In genomic region chr15:77036537-77037474, GRCh38 we compare ENCODE assay signal across 11 cellular contexts. TPM values are rescaled to one million over a fixed set of nuclear protein-coding genes. Genes with fewer than 3 reads are reported as not detected.
DNase-seq lines count a peak whose midpoint lies in the region; ATAC-seq, FAIRE-seq and TF ChIP-seq lines count a peak whose summit lies in the region.
"Had no signal": no experiment of that assay in that cellular context is flagged by ENCODE, and none has a peak within 500 bp of the region (broad histone marks: within the 10 kb centered on the region; RNA-seq: fewer than 3 reads in every experiment).

No MANE protein-coding gene starts in this region.

- H3K4me1 ChIP-seq in kidney (ENCODE audit: control insufficient read depth in 1 of 2, insufficient read depth in 1 of 2, low read depth in 1 of 2, low read length in 2 of 2) (no peaks in the 10 kb centered on the region), mammary epithelial cell (ENCODE audit: insufficient read depth, low read length) (no peaks in the 10 kb centered on the region)

- FAIRE-seq in kidney (lab: Jason Lieb, UNC) = no peak

- H3K4me3 Mint-ChIP-seq in activated CD8-positive, alpha-beta T cell treated with anti-CD3 and anti-CD28 coated beads for 36 hours = peak overlapping the region; percentile 19
- H3K4me3 Mint-ChIP-seq in stimulated activated memory B cell treated with anti-CD40 and anti-IgM and Interleukin-4, amounts not matched to agents 10 μg/mL and 1 μg/mL and 100 μg/mL, for 72 hours = peak overlapping the region; percentile 14

- no peaks in the 10 kb centered on the region for H3K27me3 ChIP-seq in mammary epithelial cell (ENCODE audit: insufficient read depth, low read length)
- H3K27me3 ChIP-seq: neural progenitor cell, SJCRH30 had no signal

- no peaks in the 10 kb centered on the region for H4K20me1 ChIP-seq in mammary epithelial cell (ENCODE audit: insufficient read depth, low read length)

- no peak for ATAC-seq in activated CD8-positive, alpha-beta T cell treated with anti-CD3 and anti-CD28 coated beads for 36 hours
- no peak for ATAC-seq in stimulated activated memory B cell treated with anti-CD40 and anti-IgM and Interleukin-4, amounts not matched to agents 10 μg/mL and 1 μg/mL and 100 μg/mL, for 72 hours

- H3K36me3 ChIP-seq in kidney (ENCODE audit: control insufficient read depth in 1 of 2, insufficient read depth in 2 of 2, low read length in 2 of 2) (peaks cover 2 to 6% of the 10 kb centered on the region in 2 donors), mammary epithelial cell (ENCODE audit: insufficient read depth, low read length) (no peaks in the 10 kb centered on the region)
- H3K36me3 ChIP-seq: neural progenitor cell had no signal

- H3K36me3 Mint-ChIP-seq in activated CD8-positive, alpha-beta T cell treated with anti-CD3 and anti-CD28 coated beads for 36 hours (ENCODE audit: low read depth) = peaks cover 47% of the 10 kb centered on the region
- H3K36me3 Mint-ChIP-seq in stimulated activated memory B cell treated with anti-CD40 and anti-IgM and Interleukin-4, amounts not matched to agents 10 μg/mL and 1 μg/mL and 100 μg/mL, for 72 hours = peaks cover 34% of the 10 kb centered on the region

- POLR2A ChIA-PET in activated CD8-positive, alpha-beta T cell treated with anti-CD3 and anti-CD28 coated beads for 36 hours (lab: Charles Lee) = interaction anchor here (0.8 to 2.3 kb wide), 6 partner anchors 7 to 60 kb away, joined by 3 to 10 read pairs (median 4); no protein-coding TSS in a partner anchor

- no peaks in the 10 kb centered on the region for H3K79me2 ChIP-seq in mammary epithelial cell (ENCODE audit: insufficient read depth, low read length)

- no peaks in the 10 kb centered on the region for H3K27me3 Mint-ChIP-seq in activated CD8-positive, alpha-beta T cell treated with anti-CD3 and anti-CD28 coated beads for 36 hours
- no peaks in the 10 kb centered on the region for H3K27me3 Mint-ChIP-seq in stimulated activated memory B cell treated with anti-CD40 and anti-IgM and Interleukin-4, amounts not matched to agents 10 μg/mL and 1 μg/mL and 100 μg/mL, for 72 hours

- peak; percentile 12 for DNase-seq in activated CD8-positive, alpha-beta memory T cell treated with anti-CD3 and anti-CD28 coated beads, Interleukin-2, amount 50 U/mL, for 4 hours
- DNase-seq in activated CD8-positive, alpha-beta memory T cell treated with anti-CD3 and anti-CD28 coated beads, Interleukin-2, amount 50 U/mL, for 48 hours = no peak
- DNase-seq in activated CD8-positive, alpha-beta T cell treated with anti-CD3 and anti-CD28 coated beads for 36 hours = no peak
- DNase-seq in kidney = peak; percentile 68
- DNase-seq in AG20443 (ENCODE audit: low spot score) = no peak
- no peak for DNase-seq in mammary epithelial cell
- DNase-seq in HuH-7.5 (ENCODE audit: low spot score) = no peak
- DNase-seq: NCI-H2171, SJCRH30 had no signal

- dilution Hi-C loops in mammary epithelial cell (cut with HindIII; ENCODE audit: low sequenced_read_pairs) = no loop called here

- intact Hi-C loops in activated CD8-positive, alpha-beta T cell treated with anti-CD3 and anti-CD28 coated beads for 36 hours (cut with micrococcal nuclease) = no loop called here
- intact Hi-C loops in kidney (cut with DNase I) (no loop called here), mammary epithelial cell (cut with micrococcal nuclease) (no loop called here)

- CTCF ChIA-PET in activated CD8-positive, alpha-beta T cell treated with anti-CD3 and anti-CD28 coated beads for 36 hours (lab: Charles Lee) = interaction anchor here (0.9 to 3.9 kb wide), 7 partner anchors 10 to 103 kb away, joined by 3 to 51 read pairs (median 9); no protein-coding TSS in a partner anchor
- CTCF ChIA-PET in mammary epithelial cell (lab: Charles Lee; ENCODE audit: low non-redundant PET) = no interaction called here

- H3K4me2 ChIP-seq in mammary epithelial cell (ENCODE audit: insufficient read depth, low read depth, low read length) = no peak overlapping the region
- H3K4me2 ChIP-seq: neural progenitor cell had no signal

- 93% methylated on average over 15 of the region's 23 CpGs for WGBS in mammary epithelial cell (ENCODE audit: low coverage, missing lambda C conversion rate)

- H3K4me3 ChIP-seq in kidney (ENCODE audit: low read length in 2 of 2) (no peak overlapping the region), mammary epithelial cell (replicated peaks in 1 of 3; ENCODE audit: insufficient read depth in 1 of 3, low read depth in 2 of 3, low read length in 3 of 3) (no peak overlapping the region)
- H3K4me3 ChIP-seq: neural progenitor cell, SJCRH30 had no signal

- no TSS peak for BruUV-seq in mammary epithelial cell (replicated peaks; lab: Mats Ljungman, UMichigan)

- in situ Hi-C loops in mammary epithelial cell (cut with MboI; ENCODE audit: low sequenced_read_pairs in 2 of 2) = no loop called here

- H2AFZ ChIP-seq in mammary epithelial cell (ENCODE audit: low read depth, low read length) = no peak overlapping the region
- H2AFZ ChIP-seq: neural progenitor cell had no signal

- peaks cover 7% of the 10 kb centered on the region for H3K4me1 Mint-ChIP-seq in activated CD8-positive, alpha-beta T cell treated with anti-CD3 and anti-CD28 coated beads for 36 hours (ENCODE audit: low read depth)
- peaks cover 37% of the 10 kb centered on the region for H3K4me1 Mint-ChIP-seq in stimulated activated memory B cell treated with anti-CD40 and anti-IgM and Interleukin-4, amounts not matched to agents 10 μg/mL and 1 μg/mL and 100 μg/mL, for 72 hours

- H3K27ac ChIP-seq in kidney (ENCODE audit: low read depth in 2 of 2, low read length in 2 of 2) (no peak overlapping the region), mammary epithelial cell (ENCODE audit: insufficient read depth, low read depth, low read length) (no peak overlapping the region)
- H3K27ac ChIP-seq: neural progenitor cell, SJCRH30 had no signal

- TF ChIP-seq CTCF in activated CD8-positive, alpha-beta T cell treated with anti-CD3 and anti-CD28 coated beads for 36 hours (IDR thresholded peaks at IDR 0.05) = no peak
- TF ChIP-seq CTCF in kidney (IDR thresholded peaks at IDR 0.05; ENCODE audit: borderline replicate concordance, extremely low read depth, insufficient read depth) = no peak
- TF ChIP-seq CTCF in mammary epithelial cell (conservative IDR thresholded peaks at IDR 0.05 in 1 of 2, IDR thresholded peaks at IDR 0.05 in 1 of 2; ENCODE audit: extremely low read depth in 1 of 2, insufficient read depth in 1 of 2, low read depth in 1 of 2, low read length in 2 of 2) = no peak

- H3K27ac Mint-ChIP-seq in activated CD8-positive, alpha-beta T cell treated with anti-CD3 and anti-CD28 coated beads for 36 hours = peak overlapping the region; percentile 66
- H3K27ac Mint-ChIP-seq in stimulated activated memory B cell treated with anti-CD40 and anti-IgM and Interleukin-4, amounts not matched to agents 10 μg/mL and 1 μg/mL and 100 μg/mL, for 72 hours = peak overlapping the region; percentile 65

- no peaks in the 10 kb centered on the region for H3K9me3 ChIP-seq in kidney (ENCODE audit: control insufficient read depth in 1 of 2, low read length in 2 of 2)
- H3K9me3 ChIP-seq in mammary epithelial cell (replicated peaks; ENCODE audit: insufficient read depth, low read length) = no peaks in the 10 kb centered on the region
- H3K9me3 ChIP-seq: SJCRH30 had no signal

- peaks cover 11% of the 10 kb centered on the region for H3K9me3 Mint-ChIP-seq in activated CD8-positive, alpha-beta T cell treated with anti-CD3 and anti-CD28 coated beads for 36 hours
- no peaks in the 10 kb centered on the region for H3K9me3 Mint-ChIP-seq in stimulated activated memory B cell treated with anti-CD40 and anti-IgM and Interleukin-4, amounts not matched to agents 10 μg/mL and 1 μg/mL and 100 μg/mL, for 72 hours

- H3K9ac ChIP-seq in kidney (ENCODE audit: low read length in 2 of 2) = no peak overlapping the region
- H3K9ac ChIP-seq in mammary epithelial cell (ENCODE audit: insufficient read depth, low read length) = no peak overlapping the region
- H3K9ac ChIP-seq: neural progenitor cell had no signal

RNA-seq across cellular contexts. Expression of gene TSPAN3, which starts 34.1 kb away (rescaled TPM):
- total RNA-seq in activated CD8-positive, alpha-beta T cell treated with anti-CD3 and anti-CD28 coated beads for 36 hours = 10 to 100 TPM; 25.6 to 27.0 TPM
- 245 TPM for total RNA-seq in kidney
- 273 TPM for polyA plus RNA-seq in kidney (ENCODE audit: insufficient read depth, low read depth, low replicate concordance)
- 100 to 1,000 TPM in 1 of 2 donors, 10 to 100 TPM in 1; 80.0 to 100 TPM for total RNA-seq in mammary epithelial cell
- 148 TPM for polyA plus RNA-seq in mammary epithelial cell
- 227 TPM for polyA minus RNA-seq in mammary epithelial cell

RNA-seq across cellular contexts. Expression of gene PSTPIP1, which starts 41.9 kb away (rescaled TPM):
- total RNA-seq in activated CD8-positive, alpha-beta T cell treated with anti-CD3 and anti-CD28 coated beads for 36 hours = 100 to 1,000 TPM; 113 to 121 TPM
- total RNA-seq in kidney (22.1 TPM), mammary epithelial cell (1 to 10 TPM in 1 of 2 donors, under 1 TPM in 1; 0.67 to 3.5 TPM)
- polyA plus RNA-seq in kidney (ENCODE audit: insufficient read depth, low read depth, low replicate concordance) (2.2 TPM), mammary epithelial cell (2.1 TPM)
- 3.3 TPM for polyA minus RNA-seq in mammary epithelial cell

Comparison
In these comparisons a context has a peak if more than half of its experiments do, and no peak if none do; other contexts are left out.
1. DNase-seq: peak in activated CD8-positive, alpha-beta memory T cell treated with anti-CD3 and anti-CD28 coated beads, Interleukin-2, amount 50 U/mL, for 4 hours (single experiment) and kidney (single experiment); none in activated CD8-positive, alpha-beta memory T cell treated with anti-CD3 and anti-CD28 coated beads, Interleukin-2, amount 50 U/mL, for 48 hours (single experiment), activated CD8-positive, alpha-beta T cell treated with anti-CD3 and anti-CD28 coated beads for 36 hours (single experiment), AG20443 (single experiment), mammary epithelial cell (single experiment) and HuH-7.5 (single experiment).